ENCODE assay signal across 8 cellular contexts in the genomic region with DNA sequence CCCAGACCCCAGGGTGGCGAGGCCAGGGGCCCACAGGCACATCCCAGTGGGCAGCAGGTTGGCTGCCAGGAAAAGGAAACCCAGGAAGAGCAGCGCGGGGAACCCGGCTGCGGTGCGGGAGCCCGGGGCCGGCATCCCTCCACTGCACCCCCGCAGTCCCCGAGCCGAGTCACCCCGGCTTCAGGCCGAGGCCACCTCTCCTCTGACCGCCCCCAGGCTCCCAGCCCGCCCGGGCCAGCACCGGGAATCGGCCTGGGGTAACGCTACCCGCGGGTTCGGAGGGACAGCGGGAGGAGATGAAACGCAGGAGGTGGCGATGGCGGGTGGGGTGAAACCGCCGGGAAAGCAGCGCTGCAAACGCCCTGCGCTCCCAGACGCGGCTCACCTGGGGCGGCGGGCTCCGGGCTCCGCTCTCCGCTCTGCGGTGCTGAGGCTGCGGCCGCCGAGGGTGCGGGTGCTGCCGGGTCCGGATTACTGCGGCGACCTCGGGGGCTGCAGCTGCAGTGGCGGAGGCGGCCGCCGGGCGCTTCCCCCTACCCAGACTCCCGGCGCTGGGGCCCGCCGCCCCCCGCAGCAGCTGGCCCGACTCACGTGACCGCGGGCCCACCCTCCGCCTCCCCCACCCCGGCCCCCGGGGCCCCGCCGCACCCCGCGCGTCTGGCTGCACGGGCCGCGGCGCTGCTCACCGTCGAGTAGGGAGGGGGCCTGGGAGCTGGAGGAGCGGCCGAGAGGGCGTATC. TPM values are rescaled to one million over a fixed set of nuclear protein-coding genes. Genes with fewer than 3 reads are reported as not detected.
A peak's percentile ranks its signal among the peaks of the same experiment; 100 is the strongest.
DNase-seq lines count a peak whose midpoint lies in the region; ATAC-seq and TF ChIP-seq lines count a peak whose summit lies in the region.

A gene with protein sequence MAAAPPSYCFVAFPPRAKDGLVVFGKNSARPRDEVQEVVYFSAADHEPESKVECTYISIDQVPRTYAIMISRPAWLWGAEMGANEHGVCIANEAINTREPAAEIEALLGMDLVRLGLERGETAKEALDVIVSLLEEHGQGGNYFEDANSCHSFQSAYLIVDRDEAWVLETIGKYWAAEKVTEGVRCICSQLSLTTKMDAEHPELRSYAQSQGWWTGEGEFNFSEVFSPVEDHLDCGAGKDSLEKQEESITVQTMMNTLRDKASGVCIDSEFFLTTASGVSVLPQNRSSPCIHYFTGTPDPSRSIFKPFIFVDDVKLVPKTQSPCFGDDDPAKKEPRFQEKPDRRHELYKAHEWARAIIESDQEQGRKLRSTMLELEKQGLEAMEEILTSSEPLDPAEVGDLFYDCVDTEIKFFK (minus strand): TSS at position 545 of the 739 bp plus-strand sequence. CDS start 20,734 bp downstream, outside the sequence.

- intact Hi-C loops in Panc1 (cut with micrococcal nuclease; ENCODE audit: unreplicated experiment) (loop anchor here (5.0 kb wide), 1 partner anchor 73 kb away; no protein-coding TSS in a partner anchor), left ventricle myocardium superior (cut with micrococcal nuclease) (no loop called here), posterior cingulate gyrus (cut with DNase I) (loop anchor here (1.0 kb wide), 1 partner anchor 39 kb away; the partner anchor contains the start of gene PLEKHA8)

- H3K27ac ChIP-seq in AG04450 (ENCODE audit: low read depth, low read length) (peak within 1 kb of the TSS; percentile 91), Panc1 (ENCODE audit: low read length) (peak within 1 kb of the TSS; percentile 92), angular gyrus (ENCODE audit: low read depth, low read length) (peak within 1 kb of the TSS; percentile 88)

- DNase-seq in AG04450 (ENCODE audit: low read depth, low spot score) (no peak), Panc1 (ENCODE audit: low read depth, low spot score) (no peak), left ventricle myocardium superior (peak; percentile 70), posterior cingulate gyrus (peak; percentile 32 to 93 (median 53)), superior temporal gyrus (ENCODE audit: extremely low spot score) (no peak)

- peaks cover 4% of the 10 kb centered on the region for H3K9me3 ChIP-seq in AG04450 (ENCODE audit: control insufficient read depth, insufficient read depth, low read length)
- peaks cover 10% of the 10 kb centered on the region for H3K9me3 ChIP-seq in Panc1 (ENCODE audit: control insufficient read depth, insufficient read depth, low read depth, low read length)

- POLR2A ChIA-PET in AG04450 (lab: Yijun Ruan, JAX) (interaction anchor here (0.7 kb wide), 1 partner anchor 8 kb away, joined by 6 read pairs; no protein-coding TSS in a partner anchor), Panc1 (lab: Charles Lee) (no interaction called here)

- in situ Hi-C loops in Panc1 (cut with HindIII; ENCODE audit: low pct_unique_long_range_greater_than_20kb, low sequenced_read_pairs), result no loop called here

- no TSS peak for BruUV-seq in Panc1 (replicated peaks; lab: Mats Ljungman, UMichigan)

- peak; percentile 57 for TF ChIP-seq POLR2A in GM18526 (IDR thresholded peaks at IDR 0.05; ENCODE audit: extremely low read depth, insufficient read length)

- ATAC-seq in HG03064 (IDR thresholded peaks at IDR 0.05; ENCODE audit: low read depth, unreplicated experiment), result peak; percentile 41
- ATAC-seq in Panc1, result peak; percentile 78
- ATAC-seq in left ventricle myocardium superior, result peak; percentile 85

- H3K36me3 ChIP-seq in Panc1 (ENCODE audit: control insufficient read depth, insufficient read depth, low read length), result no peaks in the 10 kb centered on the region; the same call in 1 of the 2 replicates

- H3K4me3 ChIP-seq in AG04450 (ENCODE audit: low read depth, low read length), result peak within 1 kb of the TSS; percentile 82
- peak within 1 kb of the TSS; percentile 79 to 85 for H3K4me3 ChIP-seq in Panc1 (ENCODE audit: low read depth in 2 of 2, low read length in 2 of 2)

- CTCF ChIA-PET in AG04450 (lab: Charles Lee) (no interaction called here), Panc1 (lab: Charles Lee) (no interaction called here)

- peaks cover 26% of the 10 kb centered on the region for H3K4me1 ChIP-seq in Panc1 (ENCODE audit: control insufficient read depth, insufficient read depth, low read length)

- TF ChIP-seq CTCF in AG04450 (IDR thresholded peaks at IDR 0.05; ENCODE audit: low read depth, low read length) (no peak), Panc1 (IDR thresholded peaks at IDR 0.05) (no peak)

- no peaks in the 10 kb centered on the region for H3K27me3 ChIP-seq in AG04450 (ENCODE audit: control insufficient read depth, insufficient read depth, low read length)
- no peaks in the 10 kb centered on the region for H3K27me3 ChIP-seq in Panc1 (ENCODE audit: control insufficient read depth, insufficient read depth, low read length)

RNA-seq across cellular contexts. Expression of the gene that starts here (rescaled TPM):
- polyA plus RNA-seq in AG04450 (2011; rRNA removed), result 110 and 123 TPM in 2 replicates
- polyA minus RNA-seq in AG04450 (2011; rRNA and poly(A)+ RNA removed), result 140 and 157 TPM in 2 replicates
- 189 TPM for total RNA-seq in Panc1 (2021; ENCODE audit: unreplicated experiment)
- polyA plus RNA-seq in Panc1 (2012; ENCODE audit: insufficient read length), result 115 TPM
- total RNA-seq in left ventricle myocardium superior, result 18.7 TPM

Comparison
In these comparisons a context has a peak if more than half of its experiments do, and no peak if none do; other contexts are left out.
1. DNase-seq: peak in left ventricle myocardium superior (single experiment) and posterior cingulate gyrus (10 of 10); none in AG04450 (single experiment), Panc1 (single experiment) and superior temporal gyrus (single experiment).
2. Peak in every context shown above with its lines, with median percentiles within 50 percentile points of each other: H3K27ac ChIP-seq and ATAC-seq.